In genomic region chr9:126317513-126317912, GRCh38 we compare ENCODE assay signal across 8 cellular contexts. TPM values are rescaled to one million over a fixed set of nuclear protein-coding genes. Genes with fewer than 3 reads are reported as not detected.
DNase-seq lines count a peak whose midpoint lies in the region; ATAC-seq and TF ChIP-seq lines count a peak whose summit lies in the region.

No MANE protein-coding gene starts in this region.

- POLR2A ChIA-PET in activated CD4-positive, alpha-beta memory T cell treated with anti-CD3 and anti-CD28 coated beads for 36 hours (lab: Charles Lee), result interaction anchor here (0.6 kb wide), 1 partner anchor 79 kb away, joined by 3 read pairs; no protein-coding TSS in a partner anchor

- intact Hi-C loops in activated T-helper 1 cell treated with anti-CD3 and anti-CD28 coated beads, Interleukin-12 subunit alpha, Interleukin-12 subunit beta, Interleukin-2, Interleukin-4 antibody, amounts not matched to agents 30 ng/mL and 10 ng/mL and 1 ng/mL, durations not matched to agents 14 hours and 24 hours and 36 hours (cut with micrococcal nuclease), result no loop called here
- intact Hi-C loops in activated CD4-positive, alpha-beta memory T cell treated with anti-CD3 and anti-CD28 coated beads for 36 hours (cut with micrococcal nuclease), result loop anchor here (5.0 kb wide), 1 partner anchor 175 kb away; no protein-coding TSS in a partner anchor
- intact Hi-C loops in left ventricle myocardium inferior (cut with micrococcal nuclease), result loop anchor here (5.0 kb wide), 1 partner anchor 80 kb away; no protein-coding TSS in a partner anchor
- intact Hi-C loops in testis (cut with DNase I; ENCODE audit: low total_unique reads), result no loop called here

- peaks cover 7% of the 10 kb centered on the region for H3K27me3 Mint-ChIP-seq in activated T-helper 1 cell treated with anti-CD3 and anti-CD28 coated beads, Interleukin-12 subunit alpha, Interleukin-12 subunit beta, Interleukin-2, Interleukin-4 antibody, amounts not matched to agents 30 ng/mL and 10 ng/mL and 1 ng/mL, durations not matched to agents 14 hours and 24 hours and 36 hours (ENCODE audit: insufficient read depth)
- H3K27me3 Mint-ChIP-seq in activated CD4-positive, alpha-beta memory T cell treated with anti-CD3 and anti-CD28 coated beads for 36 hours, result no peaks in the 10 kb centered on the region

- TF ChIP-seq POLR2A in testis (IDR thresholded peaks at IDR 0.05), result no peak

- no peak overlapping the region for H3K27ac ChIP-seq in left ventricle myocardium inferior (replicated peaks)
- H3K27ac ChIP-seq in testis, result no peak overlapping the region

- H3K4me3 Mint-ChIP-seq in activated T-helper 1 cell treated with anti-CD3 and anti-CD28 coated beads, Interleukin-12 subunit alpha, Interleukin-12 subunit beta, Interleukin-2, Interleukin-4 antibody, amounts not matched to agents 30 ng/mL and 10 ng/mL and 1 ng/mL, durations not matched to agents 14 hours and 24 hours and 36 hours, result no peak overlapping the region
- H3K4me3 Mint-ChIP-seq in activated CD4-positive, alpha-beta memory T cell treated with anti-CD3 and anti-CD28 coated beads for 36 hours, result no peak overlapping the region

- no peaks in the 10 kb centered on the region for H3K9me3 ChIP-seq in left ventricle myocardium inferior (replicated peaks)
- no peaks in the 10 kb centered on the region for H3K9me3 ChIP-seq in testis

- H3K4me1 Mint-ChIP-seq in activated T-helper 1 cell treated with anti-CD3 and anti-CD28 coated beads, Interleukin-12 subunit alpha, Interleukin-12 subunit beta, Interleukin-2, Interleukin-4 antibody, amounts not matched to agents 30 ng/mL and 10 ng/mL and 1 ng/mL, durations not matched to agents 14 hours and 24 hours and 36 hours (ENCODE audit: low read depth), result no peaks in the 10 kb centered on the region
- peaks cover 3% of the 10 kb centered on the region for H3K4me1 Mint-ChIP-seq in activated CD4-positive, alpha-beta memory T cell treated with anti-CD3 and anti-CD28 coated beads for 36 hours (ENCODE audit: low read depth)

- H3K4me1 ChIP-seq in left ventricle myocardium inferior (no peaks in the 10 kb centered on the region), testis (no peaks in the 10 kb centered on the region)

- TF ChIP-seq CTCF in left ventricle myocardium inferior (IDR thresholded peaks at IDR 0.05; ENCODE audit: borderline replicate concordance), result peak; percentile 58
- TF ChIP-seq CTCF in testis (IDR thresholded peaks at IDR 0.05), result peak in 2 of 3 experiments; percentile 18 to 20
- no peak for TF ChIP-seq CTCF in omental fat pad (IDR thresholded peaks at IDR 0.05)

- H3K4me3 ChIP-seq in left ventricle myocardium inferior (no peak overlapping the region), testis (no peak overlapping the region)

- H3K27ac Mint-ChIP-seq in activated T-helper 1 cell treated with anti-CD3 and anti-CD28 coated beads, Interleukin-12 subunit alpha, Interleukin-12 subunit beta, Interleukin-2, Interleukin-4 antibody, amounts not matched to agents 30 ng/mL and 10 ng/mL and 1 ng/mL, durations not matched to agents 14 hours and 24 hours and 36 hours, result no peak overlapping the region
- H3K27ac Mint-ChIP-seq in activated CD4-positive, alpha-beta memory T cell treated with anti-CD3 and anti-CD28 coated beads for 36 hours, result no peak overlapping the region

- no peaks in the 10 kb centered on the region for H3K27me3 ChIP-seq in left ventricle myocardium inferior (ENCODE audit: low read depth)
- no peaks in the 10 kb centered on the region for H3K27me3 ChIP-seq in testis

- 85 to 89% methylated on average over 4 of the region's 4 CpGs for WGBS in testis, 2 donors

- H3K9me3 Mint-ChIP-seq in activated T-helper 1 cell treated with anti-CD3 and anti-CD28 coated beads, Interleukin-12 subunit alpha, Interleukin-12 subunit beta, Interleukin-2, Interleukin-4 antibody, amounts not matched to agents 30 ng/mL and 10 ng/mL and 1 ng/mL, durations not matched to agents 14 hours and 24 hours and 36 hours, result no peaks in the 10 kb centered on the region
- H3K9me3 Mint-ChIP-seq in activated CD4-positive, alpha-beta memory T cell treated with anti-CD3 and anti-CD28 coated beads for 36 hours, result no peaks in the 10 kb centered on the region

- DNase-seq in activated T-helper 1 cell treated with Interleukin-2 at 50 U/mL for 16 hours (ENCODE audit: low read depth), result peak; percentile 10
- DNase-seq in activated T-helper 1 cell treated with anti-CD3 and anti-CD28 coated beads, Interleukin-12 subunit alpha, Interleukin-12 subunit beta, Interleukin-2, Interleukin-4 antibody, amounts not matched to agents 30 ng/mL and 10 ng/mL and 1 ng/mL, durations not matched to agents 14 hours and 24 hours and 36 hours (ENCODE audit: low spot score), result no peak
- DNase-seq in activated CD4-positive, alpha-beta memory T cell treated with anti-CD3 and anti-CD28 coated beads for 36 hours, result peak; percentile 38
- DNase-seq in left ventricle myocardium inferior, result no peak
- DNase-seq in testis, result no peak
- no peak for DNase-seq in AG08395 (ENCODE audit: low spot score)
- DNase-seq in omental fat pad (ENCODE audit: low spot score), result no peak
- DNase-seq in NCI-H446 treated with DMSO at 0.1 percent for 48 hours (lab: John Stamatoyannopoulos, UW), result no peak

- ATAC-seq in omental fat pad (ENCODE audit: low FRiP score), result no peak

- peaks cover 1% of the 10 kb centered on the region for H3K36me3 Mint-ChIP-seq in activated T-helper 1 cell treated with anti-CD3 and anti-CD28 coated beads, Interleukin-12 subunit alpha, Interleukin-12 subunit beta, Interleukin-2, Interleukin-4 antibody, amounts not matched to agents 30 ng/mL and 10 ng/mL and 1 ng/mL, durations not matched to agents 14 hours and 24 hours and 36 hours (ENCODE audit: low read depth)
- H3K36me3 Mint-ChIP-seq in activated CD4-positive, alpha-beta memory T cell treated with anti-CD3 and anti-CD28 coated beads for 36 hours, result no peaks in the 10 kb centered on the region

- CTCF ChIA-PET in activated CD4-positive, alpha-beta memory T cell treated with anti-CD3 and anti-CD28 coated beads for 36 hours (lab: Charles Lee), result interaction anchor here (0.7 to 1.7 kb wide), 10 partner anchors 8 to 221 kb away, joined by 3 to 14 read pairs (median 5); no protein-coding TSS in a partner anchor

- no peaks in the 10 kb centered on the region for H3K36me3 ChIP-seq in left ventricle myocardium inferior
- H3K36me3 ChIP-seq in testis (ENCODE audit: low read depth, missing control alignments), result no peaks in the 10 kb centered on the region

RNA-seq across cellular contexts. Expression of gene MVB12B, which starts 9.1 kb away (rescaled TPM):
- 1.1 and 1.9 TPM in 2 replicates for total RNA-seq in activated T-helper 1 cell treated with anti-CD3 and anti-CD28 coated beads, Interleukin-12 subunit alpha, Interleukin-12 subunit beta, Interleukin-2, Interleukin-4 antibody, amounts not matched to agents 30 ng/mL and 10 ng/mL and 1 ng/mL, durations not matched to agents 14 hours and 24 hours and 36 hours
- total RNA-seq in activated CD4-positive, alpha-beta memory T cell treated with anti-CD3 and anti-CD28 coated beads for 36 hours, result 1 to 10 TPM; 1.1 to 1.4 TPM
- total RNA-seq in left ventricle myocardium inferior (11.2 TPM), testis (10 to 100 TPM; 26.2 to 30.7 TPM), omental fat pad (10 to 100 TPM in 2 of 4 donors, 1 to 10 TPM in 2; 5.5 to 21.4 (median 11.6) TPM)
- polyA plus RNA-seq in testis (ENCODE audit: insufficient read depth, low read depth, low replicate concordance), result 13.6 TPM

Comparison
In these comparisons a context has a peak if more than half of its experiments do, and no peak if none do; other contexts are left out.
1. DNase-seq: peak in activated T-helper 1 cell treated with Interleukin-2 at 50 U/mL for 16 hours (single experiment) and activated CD4-positive, alpha-beta memory T cell treated with anti-CD3 and anti-CD28 coated beads for 36 hours (single experiment); none in activated T-helper 1 cell treated with anti-CD3 and anti-CD28 coated beads, Interleukin-12 subunit alpha, Interleukin-12 subunit beta, Interleukin-2, Interleukin-4 antibody, amounts not matched to agents 30 ng/mL and 10 ng/mL and 1 ng/mL, durations not matched to agents 14 hours and 24 hours and 36 hours (single experiment), left ventricle myocardium inferior (single experiment), testis (single experiment), AG08395 (single experiment), omental fat pad (single experiment) and NCI-H446 treated with DMSO at 0.1 percent for 48 hours (single experiment).
2. CTCF ChIP-seq: peak in left ventricle myocardium inferior (single experiment) and testis (2 of 3); none in omental fat pad (0 of 3).
3. intact Hi-C loops: an anchor here in activated CD4-positive, alpha-beta memory T cell treated with anti-CD3 and anti-CD28 coated beads for 36 hours (5.0 kb wide) and left ventricle myocardium inferior (5.0 kb wide); none called in activated T-helper 1 cell treated with anti-CD3 and anti-CD28 coated beads, Interleukin-12 subunit alpha, Interleukin-12 subunit beta, Interleukin-2, Interleukin-4 antibody, amounts not matched to agents 30 ng/mL and 10 ng/mL and 1 ng/mL, durations not matched to agents 14 hours and 24 hours and 36 hours and testis.